29 cellular contexts compared by ENCODE assay signal in the genomic region with DNA sequence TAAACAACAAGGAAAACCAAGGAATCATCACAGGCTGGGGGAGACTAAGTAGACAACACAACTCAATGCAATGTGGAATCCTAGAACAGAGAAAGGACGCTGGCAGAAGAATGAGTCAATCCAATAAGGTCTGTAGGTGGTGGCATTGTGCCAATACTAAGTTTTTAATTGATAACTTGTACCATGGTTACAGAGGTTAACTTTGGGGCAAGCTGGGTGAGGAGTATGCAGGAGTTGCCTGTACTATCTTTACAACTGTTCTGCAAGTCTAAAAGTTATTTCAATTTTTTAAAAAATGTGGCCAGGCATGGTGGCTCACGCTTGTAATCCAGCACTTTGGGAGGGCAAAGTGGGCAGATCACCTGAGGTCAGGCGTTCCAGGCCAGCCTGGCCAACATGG.
"Had no signal": no experiment of that assay in that cellular context is flagged by ENCODE, and none has a peak within 500 bp of the region (broad histone marks: within the 10 kb centered on the region; RNA-seq: fewer than 3 reads in every experiment).

No MANE protein-coding gene starts in this region.

- ATAC-seq: body of pancreas; gastroesophageal sphincter; left ventricle myocardium superior; stimulated activated naive B cell treated with anti-CD40 and anti-IgM and Interleukin-4, amounts not matched to agents 10 μg/mL and 1 μg/mL and 100 μg/mL, for 72 hours; upper lobe of right lung had no signal

- H3K9me3 Mint-ChIP-seq: T-helper 1 cell treated with Interleukin-12 subunit alpha and Interleukin-12 subunit beta and Interleukin-4 antibody, amounts not matched to agents 30 μg/mL and 1 μg/mL, for 36 hours had no signal

- H3K36me3 Mint-ChIP-seq: activated naive CD8-positive, alpha-beta T cell; stimulated activated naive B cell treated with anti-CD40 and anti-IgM and Interleukin-4, amounts not matched to agents 10 μg/mL and 1 μg/mL and 100 μg/mL, for 72 hours had no signal

- H3K27me3 Mint-ChIP-seq: progenitor cell of endocrine pancreas had no signal

- H3K4me1 Mint-ChIP-seq: stimulated activated naive B cell treated with anti-CD40 and anti-IgM and Interleukin-4, amounts not matched to agents 10 μg/mL and 1 μg/mL and 100 μg/mL, for 72 hours had no signal

- H3K4me1 ChIP-seq: body of pancreas, colonic mucosa had no signal

- H3K27ac ChIP-seq: body of pancreas, colonic mucosa, gastroesophageal sphincter, hepatocyte, neutrophil, sigmoid colon, stomach, thyroid gland, upper lobe of right lung, WERI-Rb-1 had no signal

- H3K27me3 ChIP-seq: body of pancreas, colonic mucosa, gastroesophageal sphincter, hepatocyte, neutrophil, sigmoid colon, stomach, thyroid gland, upper lobe of right lung had no signal

- H3K4me3 Mint-ChIP-seq: activated naive CD8-positive, alpha-beta T cell; nephron; stimulated activated naive B cell treated with anti-CD40 and anti-IgM and Interleukin-4, amounts not matched to agents 10 μg/mL and 1 μg/mL and 100 μg/mL, for 72 hours; T-helper 1 cell treated with Interleukin-12 subunit alpha and Interleukin-12 subunit beta and Interleukin-4 antibody, amounts not matched to agents 30 μg/mL and 1 μg/mL, for 36 hours had no signal

- H3K9me3 ChIP-seq: body of pancreas, colonic mucosa, gastroesophageal sphincter, neutrophil, sigmoid colon, stomach, thyroid gland, upper lobe of right lung had no signal

- DNase-seq: activated CD4-positive, alpha-beta T cell treated with anti-CD3 and anti-CD28 coated beads for 48 hours; activated CD4-positive, alpha-beta T cell treated with anti-CD3 and anti-CD28 coated beads, Interleukin-2, amount 50 U/mL, for 48 hours; activated CD8-positive, alpha-beta memory T cell treated with anti-CD3 and anti-CD28 coated beads for 24 hours; activated effector memory CD4-positive, alpha-beta T cell treated with Interleukin-2 at 50 U/mL for 16 hours; activated naive CD4-positive, alpha-beta T cell treated with Interleukin-2 at 50 U/mL for 16 hours; aorta; body of pancreas; colonic mucosa; effector CD8-positive, alpha-beta T cell; islet precursor cell; left cardiac atrium; left ventricle myocardium superior; retina; sigmoid colon; small intestine; stimulated activated CD4-positive, alpha-beta T cell treated with anti-CD3 and anti-CD28 coated beads, Interleukin-4, amount 100 ng/mL, for 24 hours; stimulated activated naive B cell treated with anti-CD40 and anti-IgM and Interleukin-4, amounts not matched to agents 10 μg/mL and 1 μg/mL and 100 μg/mL, for 72 hours; stomach; T-helper 9 cell; thyroid gland; upper lobe of right lung; WERI-Rb-1 had no signal

- H3K36me3 ChIP-seq: colonic mucosa, gastroesophageal sphincter, neutrophil, sigmoid colon, stomach, thyroid gland, upper lobe of right lung, WERI-Rb-1 had no signal

- H3K27ac Mint-ChIP-seq: activated naive CD8-positive, alpha-beta T cell; nephron; progenitor cell of endocrine pancreas; stimulated activated naive B cell treated with anti-CD40 and anti-IgM and Interleukin-4, amounts not matched to agents 10 μg/mL and 1 μg/mL and 100 μg/mL, for 72 hours; T-helper 1 cell treated with Interleukin-12 subunit alpha and Interleukin-12 subunit beta and Interleukin-4 antibody, amounts not matched to agents 30 μg/mL and 1 μg/mL, for 36 hours had no signal

- H3K4me3 ChIP-seq: body of pancreas, colonic mucosa, gastroesophageal sphincter, hepatocyte, sigmoid colon, stomach, thyroid gland, upper lobe of right lung had no signal
